ENCODE assay signal across 8 cellular contexts in the genomic region with DNA sequence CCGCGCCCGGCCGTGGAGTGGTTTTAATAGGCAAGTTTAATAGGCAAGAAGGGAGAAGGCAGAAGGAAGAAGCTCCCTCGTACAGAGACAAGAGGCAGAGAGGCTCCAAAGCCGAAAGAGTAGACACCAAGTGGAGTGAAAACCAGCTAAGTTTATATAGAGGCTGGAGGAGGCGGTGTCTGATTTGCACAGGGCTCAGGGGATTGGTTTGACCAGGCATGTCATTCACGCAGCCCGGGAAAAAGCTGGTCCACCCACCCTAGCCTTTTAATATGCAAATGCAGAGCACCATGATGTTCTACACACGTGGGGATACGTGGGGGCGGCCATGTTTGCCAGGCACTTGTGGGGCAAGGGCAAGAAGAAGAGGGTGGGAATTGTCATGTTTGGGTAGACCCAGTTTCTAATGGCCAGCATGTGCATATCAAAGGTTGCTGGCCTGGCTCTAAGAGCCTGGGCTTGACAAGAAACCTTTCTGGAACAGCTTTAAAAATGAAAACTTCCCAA.
"Had no signal": no experiment of that assay in that cellular context is flagged by ENCODE, and none has a peak within 500 bp of the region (broad histone marks: within the 10 kb centered on the region; RNA-seq: fewer than 3 reads in every experiment).

No MANE protein-coding gene starts in this region.

- DNase-seq: GM23248, H9, HCEC 1CT had no signal

- H2AFZ ChIP-seq: GM23248 had no signal

- H3K4me3 ChIP-seq: GM23248 had no signal

- FAIRE-seq: H1, H54, HepG2 had no signal

- H3K4me1 Mint-ChIP-seq: H9 had no signal

- ATAC-seq: HepG2 had no signal

- H3K27ac Mint-ChIP-seq: IgD-negative memory B cell had no signal

- H3K27ac ChIP-seq: GM23248, HL-60 had no signal

- H3K9ac ChIP-seq: GM23248 had no signal

- H3K27me3 Mint-ChIP-seq: IgD-negative memory B cell had no signal

- H3K4me3 Mint-ChIP-seq: H9, IgD-negative memory B cell had no signal
